Comparison of ENCODE assay signal across 16 cellular contexts in the genomic region with DNA sequence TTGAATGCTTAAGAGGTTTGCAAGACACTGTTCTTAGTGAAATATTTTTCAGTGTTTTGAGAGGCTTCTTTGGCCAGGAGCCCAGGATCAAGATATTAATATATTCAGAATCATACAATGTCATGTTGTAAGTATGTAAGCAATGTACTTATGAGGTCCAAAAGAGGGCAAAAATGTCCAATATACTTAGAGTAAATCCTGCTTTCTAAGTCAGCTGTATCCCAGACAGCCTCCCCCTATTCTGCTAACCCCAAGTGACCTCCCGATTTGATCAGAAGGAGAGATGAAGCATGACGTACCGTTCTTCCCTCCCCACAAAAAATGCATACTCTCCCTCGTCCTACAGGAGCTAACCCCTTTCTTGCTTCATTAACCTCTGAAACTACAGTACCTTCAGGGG.
A peak's percentile ranks its signal among the peaks of the same experiment; 100 is the strongest.
DNase-seq lines count a peak whose midpoint lies in the region; ATAC-seq, FAIRE-seq and TF ChIP-seq lines count a peak whose summit lies in the region.
"Had no signal": no experiment of that assay in that cellular context is flagged by ENCODE, and none has a peak within 500 bp of the region (broad histone marks: within the 10 kb centered on the region; RNA-seq: fewer than 3 reads in every experiment).

No MANE protein-coding gene starts in this region.

- no peak overlapping the region for H2AFZ ChIP-seq in parathyroid adenoma

- H3K9me3 ChIP-seq in RWPE2 (ENCODE audit: severe bottlenecking): no peaks in the 10 kb centered on the region
- H3K9me3 ChIP-seq in parathyroid adenoma (ENCODE audit: control insufficient read depth, low read length): no peaks in the 10 kb centered on the region
- H3K9me3 ChIP-seq: BE2C, ovary, suprapubic skin had no signal

- TF ChIP-seq POLR2A in GM12891 (IDR thresholded peaks at IDR 0.05; ENCODE audit: low read depth, low read length): no peak

- no peaks in the 10 kb centered on the region for H3K27me3 ChIP-seq in RWPE2 (ENCODE audit: insufficient read depth, poor library complexity, severe bottlenecking)
- H3K27me3 ChIP-seq in parathyroid adenoma (ENCODE audit: control insufficient read depth, insufficient read depth, low read length): no peaks in the 10 kb centered on the region
- H3K27me3 ChIP-seq: BE2C, ovary, suprapubic skin had no signal

- H3K4me2 ChIP-seq in parathyroid adenoma (ENCODE audit: low read length): peak overlapping the region; percentile 31

- H3K27ac ChIP-seq in RWPE2 (ENCODE audit: poor library complexity, severe bottlenecking) (peak overlapping the region; percentile 12), parathyroid adenoma (no peak overlapping the region)
- H3K27ac ChIP-seq: suprapubic skin had no signal

- ATAC-seq in RWPE2 (ENCODE audit: low read depth): peak; percentile 47; the same call in 2 of the 3 replicates

- intact Hi-C loops in head of caudate nucleus (cut with DNase I): loop anchor here (5.0 kb wide), 1 partner anchor 82 kb away; no protein-coding TSS in a partner anchor

- H3K36me3 ChIP-seq in RWPE2 (ENCODE audit: low read depth) (peaks cover 88% of the 10 kb centered on the region), parathyroid adenoma (ENCODE audit: control insufficient read depth, insufficient read depth, low read length) (no peaks in the 10 kb centered on the region)
- H3K36me3 ChIP-seq: ovary had no signal

- no peak for TF ChIP-seq CTCF in RWPE2 (IDR thresholded peaks at IDR 0.05; ENCODE audit: poor library complexity, severe bottlenecking)
- no peak for TF ChIP-seq CTCF in parathyroid adenoma (IDR thresholded peaks at IDR 0.05)

- H3K4me3 ChIP-seq in RWPE2 (ENCODE audit: severe bottlenecking) (no peak overlapping the region), parathyroid adenoma (ENCODE audit: low read depth, low read length) (no peak overlapping the region)
- H3K4me3 ChIP-seq: ovary, suprapubic skin had no signal

- H3K79me2 ChIP-seq in parathyroid adenoma: peaks cover 2% of the 10 kb centered on the region

- H3K4me1 ChIP-seq in RWPE2 (ENCODE audit: insufficient read depth, poor library complexity, severe bottlenecking) (no peaks in the 10 kb centered on the region), parathyroid adenoma (peaks cover 3% of the 10 kb centered on the region)
- H3K4me1 ChIP-seq: BE2C had no signal

- FAIRE-seq in GM12891 (lab: Jason Lieb, UNC): no peak

- H3K9ac ChIP-seq in parathyroid adenoma: no peak overlapping the region

- DNase-seq in AG08395 (ENCODE audit: low spot score) (peak; percentile 52), RWPE2 (ENCODE audit: low spot score) (no peak), fibroblast of the conjunctiva (ENCODE audit: low read depth) (peak; percentile 70), GM12891 (ENCODE audit: insufficient read length, low spot score) (no peak), head of caudate nucleus (no peak), activated T-cell treated with anti-CD3 and anti-CD28 coated beads for 4 hours (no peak)
- no peak for DNase-seq in activated CD4-positive, CD25-positive, alpha-beta regulatory T cell (lab: John Stamatoyannopoulos, UW)
- DNase-seq: activated B cell treated with CpG ODN at 0.5 μM for 24 hours, BE2C, caudate nucleus, erythroblast, NCI-H446 treated with DMSO at 0.1 percent for 48 hours, ovary, SHP77 treated with DMSO at 0.1 percent for 48 hours had no signal

TF ChIP-seq in GM12891, 5 proteins besides CTCF, POLR2A, EP300 and RAD21:
- TF ChIP-seq SPI1 (IDR thresholded peaks at IDR 0.05; ENCODE audit: low read depth, low read length) (no peak), PAX5 (IDR thresholded peaks at IDR 0.05; ENCODE audit: insufficient read depth, low read length, severe bottlenecking) (no peak), POU2F2 (IDR thresholded peaks at IDR 0.05; ENCODE audit: low read depth, low read length) (no peak), POLR2AphosphoS5 (IDR thresholded peaks at IDR 0.05; ENCODE audit: low read depth, low read length) (no peak), TAF1 (IDR thresholded peaks at IDR 0.05; ENCODE audit: low read depth, low read length) (no peak)

Comparison
In these comparisons a context has a peak if more than half of its experiments do, and no peak if none do; other contexts are left out.
1. DNase-seq: peak in AG08395 (single experiment) and fibroblast of the conjunctiva (single experiment); none in RWPE2 (single experiment), GM12891 (single experiment), head of caudate nucleus (0 of 42), activated CD4-positive, CD25-positive, alpha-beta regulatory T cell (0 of 4) and activated T-cell treated with anti-CD3 and anti-CD28 coated beads for 4 hours (single experiment).